In the genomic region with DNA sequence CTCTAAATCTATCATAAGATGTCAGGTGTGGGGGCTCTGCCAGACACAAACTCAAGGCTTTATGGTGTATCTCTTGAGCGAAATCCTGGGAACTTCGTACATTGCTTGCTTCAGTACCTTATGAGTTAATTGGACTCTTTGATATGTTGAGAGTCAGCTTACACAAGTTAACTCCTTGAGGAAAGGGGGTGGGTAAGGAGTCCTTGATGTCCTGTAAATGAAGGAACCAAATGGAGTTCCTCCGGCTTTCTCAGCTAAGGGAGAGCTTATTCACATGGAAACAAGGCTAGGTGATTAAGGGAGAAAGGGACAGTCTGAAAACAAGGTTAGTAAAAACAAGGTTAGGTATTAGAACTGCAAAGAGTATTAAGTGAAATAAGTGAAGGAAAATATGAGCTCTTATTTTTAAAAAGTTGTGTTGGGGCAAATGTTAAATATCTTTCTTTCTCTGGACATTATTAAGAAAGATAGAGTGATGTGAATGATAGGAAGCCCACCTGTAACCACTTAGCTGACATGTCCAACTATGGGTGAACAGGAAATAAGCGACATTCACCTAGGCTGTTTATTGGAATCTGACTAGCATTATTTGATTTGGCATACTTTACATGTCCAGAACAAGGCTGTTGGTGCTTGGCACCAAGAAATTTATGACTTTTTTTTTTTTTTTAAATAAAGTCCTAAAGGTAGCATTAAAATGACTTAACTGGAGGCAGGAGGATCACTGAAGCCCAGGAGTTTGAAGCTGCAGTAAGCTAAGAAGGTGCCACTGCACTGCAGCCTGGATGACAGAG, we compare ENCODE assay signal across 1 cellular context.
TF ChIP-seq lines count a peak whose summit lies in the region.

No MANE protein-coding gene starts in this region.

TF ChIP-seq in GM23338, 12 proteins besides CTCF, POLR2A, EP300 and RAD21 (continued from another document):
- TF ChIP-seq, protein P1, sequence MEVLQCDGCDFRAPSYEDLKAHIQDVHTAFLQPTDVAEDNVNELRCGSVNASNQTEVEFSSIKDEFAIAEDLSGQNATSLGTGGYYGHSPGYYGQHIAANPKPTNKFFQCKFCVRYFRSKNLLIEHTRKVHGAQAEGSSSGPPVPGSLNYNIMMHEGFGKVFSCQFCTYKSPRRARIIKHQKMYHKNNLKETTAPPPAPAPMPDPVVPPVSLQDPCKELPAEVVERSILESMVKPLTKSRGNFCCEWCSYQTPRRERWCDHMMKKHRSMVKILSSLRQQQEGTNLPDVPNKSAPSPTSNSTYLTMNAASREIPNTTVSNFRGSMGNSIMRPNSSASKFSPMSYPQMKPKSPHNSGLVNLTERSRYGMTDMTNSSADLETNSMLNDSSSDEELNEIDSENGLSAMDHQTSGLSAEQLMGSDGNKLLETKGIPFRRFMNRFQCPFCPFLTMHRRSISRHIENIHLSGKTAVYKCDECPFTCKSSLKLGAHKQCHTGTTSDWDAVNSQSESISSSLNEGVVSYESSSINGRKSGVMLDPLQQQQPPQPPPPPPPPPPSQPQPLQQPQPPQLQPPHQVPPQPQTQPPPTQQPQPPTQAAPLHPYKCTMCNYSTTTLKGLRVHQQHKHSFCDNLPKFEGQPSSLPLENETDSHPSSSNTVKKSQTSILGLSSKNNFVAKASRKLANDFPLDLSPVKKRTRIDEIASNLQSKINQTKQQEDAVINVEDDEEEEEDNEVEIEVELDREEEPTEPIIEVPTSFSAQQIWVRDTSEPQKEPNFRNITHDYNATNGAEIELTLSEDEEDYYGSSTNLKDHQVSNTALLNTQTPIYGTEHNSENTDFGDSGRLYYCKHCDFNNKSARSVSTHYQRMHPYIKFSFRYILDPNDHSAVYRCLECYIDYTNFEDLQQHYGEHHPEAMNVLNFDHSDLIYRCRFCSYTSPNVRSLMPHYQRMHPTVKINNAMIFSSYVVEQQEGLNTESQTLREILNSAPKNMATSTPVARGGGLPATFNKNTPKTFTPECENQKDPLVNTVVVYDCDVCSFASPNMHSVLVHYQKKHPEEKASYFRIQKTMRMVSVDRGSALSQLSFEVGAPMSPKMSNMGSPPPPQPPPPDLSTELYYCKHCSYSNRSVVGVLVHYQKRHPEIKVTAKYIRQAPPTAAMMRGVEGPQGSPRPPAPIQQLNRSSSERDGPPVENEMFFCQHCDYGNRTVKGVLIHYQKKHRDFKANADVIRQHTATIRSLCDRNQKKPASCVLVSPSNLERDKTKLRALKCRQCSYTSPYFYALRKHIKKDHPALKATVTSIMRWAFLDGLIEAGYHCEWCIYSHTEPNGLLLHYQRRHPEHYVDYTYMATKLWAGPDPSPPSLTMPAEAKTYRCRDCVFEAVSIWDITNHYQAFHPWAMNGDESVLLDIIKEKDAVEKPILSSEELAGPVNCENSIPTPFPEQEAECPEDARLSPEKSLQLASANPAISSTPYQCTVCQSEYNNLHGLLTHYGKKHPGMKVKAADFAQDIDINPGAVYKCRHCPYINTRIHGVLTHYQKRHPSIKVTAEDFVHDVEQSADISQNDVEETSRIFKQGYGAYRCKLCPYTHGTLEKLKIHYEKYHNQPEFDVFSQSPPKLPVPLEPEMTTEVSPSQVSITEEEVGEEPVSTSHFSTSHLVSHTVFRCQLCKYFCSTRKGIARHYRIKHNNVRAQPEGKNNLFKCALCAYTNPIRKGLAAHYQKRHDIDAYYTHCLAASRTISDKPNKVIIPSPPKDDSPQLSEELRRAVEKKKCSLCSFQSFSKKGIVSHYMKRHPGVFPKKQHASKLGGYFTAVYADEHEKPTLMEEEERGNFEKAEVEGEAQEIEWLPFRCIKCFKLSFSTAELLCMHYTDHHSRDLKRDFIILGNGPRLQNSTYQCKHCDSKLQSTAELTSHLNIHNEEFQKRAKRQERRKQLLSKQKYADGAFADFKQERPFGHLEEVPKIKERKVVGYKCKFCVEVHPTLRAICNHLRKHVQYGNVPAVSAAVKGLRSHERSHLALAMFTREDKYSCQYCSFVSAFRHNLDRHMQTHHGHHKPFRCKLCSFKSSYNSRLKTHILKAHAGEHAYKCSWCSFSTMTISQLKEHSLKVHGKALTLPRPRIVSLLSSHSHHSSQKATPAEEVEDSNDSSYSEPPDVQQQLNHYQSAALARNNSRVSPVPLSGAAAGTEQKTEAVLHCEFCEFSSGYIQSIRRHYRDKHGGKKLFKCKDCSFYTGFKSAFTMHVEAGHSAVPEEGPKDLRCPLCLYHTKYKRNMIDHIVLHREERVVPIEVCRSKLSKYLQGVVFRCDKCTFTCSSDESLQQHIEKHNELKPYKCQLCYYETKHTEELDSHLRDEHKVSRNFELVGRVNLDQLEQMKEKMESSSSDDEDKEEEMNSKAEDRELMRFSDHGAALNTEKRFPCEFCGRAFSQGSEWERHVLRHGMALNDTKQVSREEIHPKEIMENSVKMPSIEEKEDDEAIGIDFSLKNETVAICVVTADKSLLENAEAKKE (CRISPR knock-in tag; IDR thresholded peaks at IDR 0.05) = peak; percentile 28; the same call in 1 of the 2 replicates
